ENCODE assay signal across 8 cellular contexts in genomic region chr3:194139085-194139976, GRCh38. TPM values are rescaled to one million over a fixed set of nuclear protein-coding genes. Genes with fewer than 3 reads are reported as not detected.
A peak's percentile ranks its signal among the peaks of the same experiment; 100 is the strongest.
DNase-seq lines count a peak whose midpoint lies in the region; ATAC-seq, FAIRE-seq and TF ChIP-seq lines count a peak whose summit lies in the region.

No MANE protein-coding gene starts in this region.

- TF ChIP-seq CTCF in NB4 (IDR thresholded peaks at IDR 0.05; ENCODE audit: low read depth, low read length) (no peak), breast epithelium (IDR thresholded peaks at IDR 0.05) (no peak), D721Med (IDR thresholded peaks at IDR 0.05; ENCODE audit: insufficient read depth, missing control alignments) (no peak)

- 27% methylated on average over 25 of the region's 25 CpGs for WGBS in urinary bladder

- peaks cover 5 to 10% of the 10 kb centered on the region in 2 donors for H3K4me1 ChIP-seq in breast epithelium
- H3K4me1 ChIP-seq in urinary bladder (ENCODE audit: insufficient read depth) = peaks cover 2% of the 10 kb centered on the region

- H3K4me3 ChIP-seq in NB4 (ENCODE audit: low read depth, low read length) (peak overlapping the region; percentile 72), breast epithelium (peak overlapping the region; percentile 58 to 89 (median 69)), urinary bladder (ENCODE audit: low read depth, low read length) (no peak overlapping the region)

- peaks cover 48% of the 10 kb centered on the region for H3K27me3 Mint-ChIP-seq in activated T-cell treated with anti-CD3 and anti-CD28 coated beads, Interleukin-2, amount 50 U/mL, for 4 hours (ENCODE audit: low read depth)

- no peaks in the 10 kb centered on the region for H3K27me3 ChIP-seq in breast epithelium

- no peaks in the 10 kb centered on the region for H3K9me3 ChIP-seq in breast epithelium

- TF ChIP-seq POLR2A in NB4 (IDR thresholded peaks at IDR 0.05; ENCODE audit: extremely low read depth, insufficient read length) (peak; percentile 7), breast epithelium (IDR thresholded peaks at IDR 0.05) (no peak)

- no peak for ATAC-seq in activated CD4-positive, CD25-positive, alpha-beta regulatory T cell treated with anti-CD3 and anti-CD28 coated beads, Interleukin-2, amount 50 U/mL, for 24 hours
- no peak for ATAC-seq in activated T-cell treated with anti-CD3 and anti-CD28 coated beads, Interleukin-2, amount 50 U/mL, for 4 hours

- H3K27ac ChIP-seq in breast epithelium = peak overlapping the region; percentile 86 to 99
- H3K27ac ChIP-seq in urinary bladder (ENCODE audit: low read depth) = peak overlapping the region; percentile 35

- H3K36me3 ChIP-seq in breast epithelium (no peaks in the 10 kb centered on the region), urinary bladder (ENCODE audit: insufficient read depth) (no peaks in the 10 kb centered on the region)

- no peaks in the 10 kb centered on the region for H3K9me3 Mint-ChIP-seq in activated T-cell treated with anti-CD3 and anti-CD28 coated beads, Interleukin-2, amount 50 U/mL, for 4 hours

- H3K4me3 Mint-ChIP-seq in activated T-cell treated with anti-CD3 and anti-CD28 coated beads, Interleukin-2, amount 50 U/mL, for 4 hours = no peak overlapping the region

- peaks cover 38% of the 10 kb centered on the region for H3K4me1 Mint-ChIP-seq in activated T-cell treated with anti-CD3 and anti-CD28 coated beads, Interleukin-2, amount 50 U/mL, for 4 hours (ENCODE audit: low read depth)

- DNase-seq in DMS 273 treated with DMSO at 0.1 percent for 48 hours (lab: John Stamatoyannopoulos, UW) (peak; percentile 44), NB4 (ENCODE audit: low read depth) (peak; percentile 78), breast epithelium (ENCODE audit: low spot score in 2 of 2) (no peak), kidney tubule cell (ENCODE audit: low spot score) (peak; percentile 15), D721Med (ENCODE audit: insufficient read length, low spot score) (no peak)
- no peak for DNase-seq in activated T-cell treated with anti-CD3 and anti-CD28 coated beads, Interleukin-2, amount 50 U/mL, for 4 hours

- H3K36me3 Mint-ChIP-seq in activated T-cell treated with anti-CD3 and anti-CD28 coated beads, Interleukin-2, amount 50 U/mL, for 4 hours (ENCODE audit: insufficient read depth) = no peaks in the 10 kb centered on the region

- no peak for FAIRE-seq in D721Med (lab: Jason Lieb, UNC)

- intact Hi-C loops in breast epithelium (cut with DNase I; ENCODE audit: low total_unique reads) = loop anchor here (10.0 kb wide), 1 partner anchor 175 kb away; no protein-coding TSS in a partner anchor

RNA-seq across cellular contexts. Expression of gene HES1, which starts 3.4 kb away (rescaled TPM):
- total RNA-seq in breast epithelium = 100 to 1,000 TPM in 1 of 3 donors, 10 to 100 TPM in 1, 1 to 10 TPM in 1; 6.6 to 110 (median 87.2) TPM
- 71.2 TPM for total RNA-seq in urinary bladder
- 22.6 TPM for polyA plus RNA-seq in urinary bladder
- total RNA-seq in activated T-cell treated with anti-CD3 and anti-CD28 coated beads, Interleukin-2, amount 50 U/mL, for 4 hours = under 1 TPM; 0.23 to 0.52 (median 0.37) TPM

Comparison
In these comparisons a context has a peak if more than half of its experiments do, and no peak if none do; other contexts are left out.
1. DNase-seq: peak in DMS 273 treated with DMSO at 0.1 percent for 48 hours (single experiment), NB4 (single experiment) and kidney tubule cell (single experiment); none in breast epithelium (0 of 2), activated T-cell treated with anti-CD3 and anti-CD28 coated beads, Interleukin-2, amount 50 U/mL, for 4 hours (single experiment) and D721Med (single experiment).
2. RNA of gene HES1, which starts 3.4 kb away (total RNA-seq): 6.6 to 110 TPM in breast epithelium and 71.2 TPM in urinary bladder (single experiment); 0.23 to 0.52 TPM in activated T-cell treated with anti-CD3 and anti-CD28 coated beads, Interleukin-2, amount 50 U/mL, for 4 hours; every median in the first group is over 4 times any median in the second.